In the genomic region with DNA sequence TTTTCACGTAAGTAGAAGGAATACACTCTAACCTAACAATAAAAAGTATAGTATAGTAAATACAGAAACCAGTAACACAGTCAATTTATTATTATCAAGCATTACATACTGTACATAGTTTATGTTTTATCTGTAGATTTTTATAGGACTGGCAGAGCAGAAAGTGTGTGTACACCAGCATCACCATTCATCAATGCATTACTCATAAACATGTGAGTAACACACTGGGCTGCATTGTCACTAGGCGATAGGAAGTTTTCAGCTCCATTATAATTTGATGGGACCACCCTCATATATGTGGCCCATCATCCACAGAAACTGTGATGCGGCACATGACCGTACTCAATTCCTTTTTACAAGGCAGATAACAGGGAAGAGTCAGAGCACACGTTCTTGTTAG, we compare ENCODE assay signal across 22 cellular contexts.
DNase-seq lines count a peak whose midpoint lies in the region; ATAC-seq and TF ChIP-seq lines count a peak whose summit lies in the region.
"Had no signal": no experiment of that assay in that cellular context is flagged by ENCODE, and none has a peak within 500 bp of the region (broad histone marks: within the 10 kb centered on the region; RNA-seq: fewer than 3 reads in every experiment).

No MANE protein-coding gene starts in this region.

- DNase-seq in COLO829 (ENCODE audit: low spot score) (peak; percentile 19), HT1080 (ENCODE audit: low read depth) (peak; percentile 35), foreskin keratinocyte (peak in 1 of 2 donors; percentile 59), mucosa of descending colon (no peak), NCI-H2029 treated with DMSO at 0.1 percent for 48 hours (lab: John Stamatoyannopoulos, UW) (no peak), GOT3 (lab: John Stamatoyannopoulos, UW) (no peak)
- no peak for DNase-seq in activated CD8-positive, alpha-beta T cell treated with anti-CD3 and anti-CD28 coated beads, Interleukin-2, amount 10 ng/mL, durations not matched to agents 7 days and 5 days
- DNase-seq: ACHN; activated CD4-positive, alpha-beta T cell treated with anti-CD3 and anti-CD28 coated beads for 1 hour; activated CD8-positive, alpha-beta memory T cell treated with anti-CD3 and anti-CD28 coated beads for 24 hours; activated T-cell treated with anti-CD3 and anti-CD28 coated beads, Interleukin-2, amount 50 U/mL, for 48 hours; left lung; midbrain; NCI-H2171 treated with DMSO at 0.1 percent for 48 hours; NCI-H524 treated with DMSO at 0.1 percent for 48 hours; SW 1271 had no signal

- peaks cover 6% of the 10 kb centered on the region for H3K36me3 Mint-ChIP-seq in activated T-helper 17 cell treated with anti-CD3 and anti-CD28 coated beads, Interleukin-2, amount 50 U/mL, for 72 hours (ENCODE audit: low read depth)
- peaks cover 2% of the 10 kb centered on the region for H3K36me3 Mint-ChIP-seq in activated CD8-positive, alpha-beta T cell treated with anti-CD3 and anti-CD28 coated beads, Interleukin-2, amount 10 ng/mL, durations not matched to agents 7 days and 5 days (ENCODE audit: low read depth)

- no peaks in the 10 kb centered on the region for H3K27me3 Mint-ChIP-seq in activated T-helper 17 cell treated with anti-CD3 and anti-CD28 coated beads, Interleukin-2, amount 50 U/mL, for 72 hours
- H3K27me3 Mint-ChIP-seq in activated CD8-positive, alpha-beta T cell treated with anti-CD3 and anti-CD28 coated beads, Interleukin-2, amount 10 ng/mL, durations not matched to agents 7 days and 5 days (ENCODE audit: low read depth) = no peaks in the 10 kb centered on the region

- CTCF ChIA-PET in activated CD8-positive, alpha-beta T cell treated with anti-CD3 and anti-CD28 coated beads, Interleukin-2, amount 10 ng/mL, durations not matched to agents 7 days and 5 days (lab: Charles Lee) = no interaction called here

- H3K9me3 Mint-ChIP-seq in activated T-helper 17 cell treated with anti-CD3 and anti-CD28 coated beads, Interleukin-2, amount 50 U/mL, for 72 hours = peaks cover 6% of the 10 kb centered on the region
- H3K9me3 Mint-ChIP-seq in activated CD8-positive, alpha-beta T cell treated with anti-CD3 and anti-CD28 coated beads, Interleukin-2, amount 10 ng/mL, durations not matched to agents 7 days and 5 days (ENCODE audit: insufficient read depth) = no peaks in the 10 kb centered on the region

- H3K4me1 ChIP-seq in foreskin keratinocyte (peaks cover 12% of the 10 kb centered on the region), mucosa of descending colon (ENCODE audit: low read depth) (no peaks in the 10 kb centered on the region)
- H3K4me1 ChIP-seq: left lung had no signal

- H3K4me1 Mint-ChIP-seq in activated T-helper 17 cell treated with anti-CD3 and anti-CD28 coated beads, Interleukin-2, amount 50 U/mL, for 72 hours = peaks cover 22% of the 10 kb centered on the region
- no peaks in the 10 kb centered on the region for H3K4me1 Mint-ChIP-seq in activated CD8-positive, alpha-beta T cell treated with anti-CD3 and anti-CD28 coated beads, Interleukin-2, amount 10 ng/mL, durations not matched to agents 7 days and 5 days (ENCODE audit: low read depth)
- H3K4me1 Mint-ChIP-seq: nephron had no signal

- H3K4me3 Mint-ChIP-seq in activated T-helper 17 cell treated with anti-CD3 and anti-CD28 coated beads, Interleukin-2, amount 50 U/mL, for 72 hours = no peak overlapping the region
- no peak overlapping the region for H3K4me3 Mint-ChIP-seq in activated CD8-positive, alpha-beta T cell treated with anti-CD3 and anti-CD28 coated beads, Interleukin-2, amount 10 ng/mL, durations not matched to agents 7 days and 5 days
- H3K4me3 Mint-ChIP-seq: nephron had no signal

- H3K27me3 ChIP-seq in foreskin keratinocyte = no peaks in the 10 kb centered on the region
- H3K27me3 ChIP-seq: left lung had no signal

- no peaks in the 10 kb centered on the region for H3K9me3 ChIP-seq in mucosa of descending colon
- H3K9me3 ChIP-seq: left lung had no signal

- POLR2A ChIA-PET in activated CD8-positive, alpha-beta T cell treated with anti-CD3 and anti-CD28 coated beads, Interleukin-2, amount 10 ng/mL, durations not matched to agents 7 days and 5 days (lab: Charles Lee) = no interaction called here

- TF ChIP-seq CTCF in foreskin keratinocyte (conservative IDR thresholded peaks at IDR 0.05) = no peak
- no peak for TF ChIP-seq CTCF in mucosa of descending colon (IDR thresholded peaks at IDR 0.05)

- no peak overlapping the region for H3K27ac ChIP-seq in foreskin keratinocyte
- H3K27ac ChIP-seq: C4-2B, KMS-11, left lung had no signal

- ATAC-seq in activated T-helper 17 cell treated with anti-CD3 and anti-CD28 coated beads, Interleukin-2, amount 50 U/mL, for 72 hours (replicated peaks) = no peak
- ATAC-seq in foreskin keratinocyte (peak; percentile 83), mucosa of descending colon (no peak)
- no peak for ATAC-seq in activated CD8-positive, alpha-beta T cell treated with anti-CD3 and anti-CD28 coated beads, Interleukin-2, amount 10 ng/mL, durations not matched to agents 7 days and 5 days
- ATAC-seq: activated naive CD4-positive, alpha-beta T cell treated with anti-CD3 and anti-CD28 coated beads, Interleukin-2, amount 50 U/mL, for 72 hours; left lung; Right ventricle myocardium inferior had no signal

- intact Hi-C loops in mucosa of descending colon (cut with DNase I, micrococcal nuclease) = no loop called here

- no peaks in the 10 kb centered on the region for H3K36me3 ChIP-seq in mucosa of descending colon (ENCODE audit: low read depth)
- H3K36me3 ChIP-seq: left lung had no signal

- H3K27ac Mint-ChIP-seq in activated T-helper 17 cell treated with anti-CD3 and anti-CD28 coated beads, Interleukin-2, amount 50 U/mL, for 72 hours = peak overlapping the region; percentile 54
- H3K27ac Mint-ChIP-seq in activated CD8-positive, alpha-beta T cell treated with anti-CD3 and anti-CD28 coated beads, Interleukin-2, amount 10 ng/mL, durations not matched to agents 7 days and 5 days = no peak overlapping the region
- H3K27ac Mint-ChIP-seq: activated naive CD4-positive, alpha-beta T cell treated with anti-CD3 and anti-CD28 coated beads, Interleukin-2, amount 50 U/mL, for 72 hours; nephron had no signal

- no peak overlapping the region for H3K4me3 ChIP-seq in mucosa of descending colon
- H3K4me3 ChIP-seq: left lung had no signal

Comparison
In these comparisons a context has a peak if more than half of its experiments do, and no peak if none do; other contexts are left out.
1. DNase-seq: peak in COLO829 (single experiment) and HT1080 (single experiment); none in mucosa of descending colon (0 of 3), NCI-H2029 treated with DMSO at 0.1 percent for 48 hours (single experiment), GOT3 (single experiment) and activated CD8-positive, alpha-beta T cell treated with anti-CD3 and anti-CD28 coated beads, Interleukin-2, amount 10 ng/mL, durations not matched to agents 7 days and 5 days (single experiment).